8 cellular contexts compared by ENCODE assay signal in genomic region chr16:68447721-68448359, GRCh38. TPM values are rescaled to one million over a fixed set of nuclear protein-coding genes. Genes with fewer than 3 reads are reported as not detected.
DNase-seq lines count a peak whose midpoint lies in the region; ATAC-seq and TF ChIP-seq lines count a peak whose summit lies in the region.

No MANE protein-coding gene starts in this region.

- H3K27ac Mint-ChIP-seq in endodermal cell, result no peak overlapping the region

- peaks cover 4% of the 10 kb centered on the region for H3K4me1 Mint-ChIP-seq in endodermal cell

- H3K27me3 ChIP-seq in endodermal cell (ENCODE audit: control insufficient read depth, insufficient read depth, low read length, poor library complexity, severe bottlenecking), result peaks cover 40% of the 10 kb centered on the region

- ATAC-seq in GM21619 (IDR thresholded peaks at IDR 0.05; ENCODE audit: unreplicated experiment) (peak; percentile 15), omental fat pad (ENCODE audit: low FRiP score) (peak; percentile 33)

- no peaks in the 10 kb centered on the region for H3K4me1 ChIP-seq in ES-I3 (ENCODE audit: insufficient read depth, low read length)
- H3K4me1 ChIP-seq in endodermal cell (ENCODE audit: control insufficient read depth, insufficient read depth, low read length), result no peaks in the 10 kb centered on the region

- WGBS in endodermal cell (ENCODE audit: insufficient coverage in 1 of 2, insufficient read length in 1 of 2), 2 experiments, result 7% methylated on average over 28 of the region's 35 CpGs; no CpG with 5 or more reads in 1 of the 2 experiments

- no peaks in the 10 kb centered on the region for H3K9me3 Mint-ChIP-seq in endodermal cell

- no peak for TF ChIP-seq CTCF in endodermal cell (conservative IDR thresholded peaks at IDR 0.05)
- no peak for TF ChIP-seq CTCF in omental fat pad (IDR thresholded peaks at IDR 0.05)

- peak overlapping the region; percentile 76 for H3K27ac ChIP-seq in endodermal cell (ENCODE audit: low read depth, low read length)

- peak overlapping the region; percentile 41 for H3K4me3 ChIP-seq in endodermal cell (ENCODE audit: low read length)

- H3K27me3 Mint-ChIP-seq in endodermal cell (ENCODE audit: insufficient read depth), result peaks cover 36% of the 10 kb centered on the region

- H3K9ac ChIP-seq in ES-I3 (ENCODE audit: low read depth, low read length) (peak overlapping the region; percentile 20; the same call in 1 of the 2 replicates), endodermal cell (ENCODE audit: extremely low read depth, low read length, poor library complexity, severe bottlenecking) (no peak overlapping the region)

- no peaks in the 10 kb centered on the region for H3K9me3 ChIP-seq in ES-I3 (ENCODE audit: control insufficient read depth, insufficient read depth, low read length)
- H3K9me3 ChIP-seq in endodermal cell (ENCODE audit: control insufficient read depth, low read length), result no peaks in the 10 kb centered on the region

- peak overlapping the region; percentile 69 for H3K4me3 Mint-ChIP-seq in endodermal cell

- peak; percentile 33 to 58 for DNase-seq in NCI-H526 (lab: John Stamatoyannopoulos, UW)
- no peak for DNase-seq in endodermal cell
- no peak for DNase-seq in omental fat pad (ENCODE audit: low spot score)
- DNase-seq in GF-D8 (lab: John Stamatoyannopoulos, UW), result no peak
- no peak for DNase-seq in iPS-NIHi7 (ENCODE audit: extremely low spot score)
- DNase-seq in NK-92 treated with Interleukin-12 subunit alpha and Interleukin-12 subunit beta, amount 100 ng/mL, for 24 hours (lab: John Stamatoyannopoulos, UW), result no peak

- no peaks in the 10 kb centered on the region for H3K36me3 ChIP-seq in ES-I3 (ENCODE audit: insufficient read depth, low read length)
- no peaks in the 10 kb centered on the region for H3K36me3 ChIP-seq in endodermal cell (ENCODE audit: control insufficient read depth, insufficient read depth, low read length)

- H3K36me3 Mint-ChIP-seq in endodermal cell (ENCODE audit: low read depth), result no peaks in the 10 kb centered on the region

RNA-seq across cellular contexts. Expression of gene SMPD3, which starts 0.5 kb away (rescaled TPM):
- total RNA-seq in endodermal cell (under 1 TPM in 1 of 2 donors, not detected in 1; 0.07 TPM), omental fat pad (10 to 100 TPM in 2 of 4 donors, 1 to 10 TPM in 1, under 1 TPM in 1; 0.63 to 44.8 (median 8.1) TPM)
- 9.4 TPM for polyA plus RNA-seq in endodermal cell (2013, experiment 1 of 2)
- 7.4 TPM for polyA plus RNA-seq in endodermal cell (2013, experiment 2 of 2)

Comparison
In these comparisons a context has a peak if more than half of its experiments do, and no peak if none do; other contexts are left out.
1. DNase-seq: peak in NCI-H526 (2 of 2); none in endodermal cell (single experiment), omental fat pad (single experiment), GF-D8 (single experiment), iPS-NIHi7 (single experiment) and NK-92 treated with Interleukin-12 subunit alpha and Interleukin-12 subunit beta, amount 100 ng/mL, for 24 hours (single experiment).